In genomic region chr9:130332384-130332926, GRCh38 we compare ENCODE assay signal across 21 cellular contexts.
DNase-seq lines count a peak whose midpoint lies in the region; ATAC-seq and TF ChIP-seq lines count a peak whose summit lies in the region.
"Had no signal": no experiment of that assay in that cellular context is flagged by ENCODE, and none has a peak within 500 bp of the region (broad histone marks: within the 10 kb centered on the region; RNA-seq: fewer than 3 reads in every experiment).

No MANE protein-coding gene starts in this region.

- TF ChIP-seq EP300 in stomach (IDR thresholded peaks at IDR 0.05): no peak

- H3K4me1 ChIP-seq in SJCRH30 (peaks cover 77% of the 10 kb centered on the region), lower lobe of right lung (peaks cover 13% of the 10 kb centered on the region), stomach (peaks cover 0 to 35% (median 6%) of the 10 kb centered on the region in 4 donors)
- H3K4me1 ChIP-seq: parathyroid adenoma had no signal

- H3K27me3 ChIP-seq in SJCRH30: no peaks in the 10 kb centered on the region
- H3K27me3 ChIP-seq in lower lobe of right lung (ENCODE audit: low read depth): peaks cover 20% of the 10 kb centered on the region
- peaks cover 0 to 61% (median 16%) of the 10 kb centered on the region in 3 donors for H3K27me3 ChIP-seq in stomach

- H3K9me3 ChIP-seq in SJCRH30 (replicated peaks) (no peaks in the 10 kb centered on the region), lower lobe of right lung (no peaks in the 10 kb centered on the region), stomach (no peaks in the 10 kb centered on the region)

- WGBS in stomach, 5 donors: 70 to 81% (median 72%) methylated on average over 26 of the region's 26 CpGs

- H3K4me3 ChIP-seq in SJCRH30 (peak overlapping the region; percentile 29), lower lobe of right lung (no peak overlapping the region), stomach (no peak overlapping the region)
- H3K4me3 ChIP-seq: skin epidermis had no signal

- intact Hi-C loops in lower lobe of right lung (cut with DNase I): no loop called here
- intact Hi-C loops in stomach (cut with DNase I; ENCODE audit: low total_unique reads): no loop called here

- ATAC-seq in lower lobe of right lung: no peak
- ATAC-seq in HG03378 (IDR thresholded peaks at IDR 0.05; ENCODE audit: unreplicated experiment): no peak
- ATAC-seq in HG03460 (IDR thresholded peaks at IDR 0.05; ENCODE audit: unreplicated experiment): no peak

- TF ChIP-seq POLR2A in stomach (IDR thresholded peaks at IDR 0.05): no peak

- peak; percentile 33 for DNase-seq in NCI-H1694 (lab: John Stamatoyannopoulos, UW)
- no peak for DNase-seq in NCI-H1694 treated with DMSO at 0.1 percent for 48 hours (lab: John Stamatoyannopoulos, UW)
- peak; percentile 63 to 70 for DNase-seq in SJCRH30
- no peak for DNase-seq in lower lobe of right lung
- no peak for DNase-seq in stomach
- no peak for DNase-seq in effector CD8-positive, alpha-beta T cell (lab: John Stamatoyannopoulos, UW)
- DNase-seq: 8988T; activated B cell treated with CpG ODN at 0.5 μM for 24 hours; activated CD4-positive, alpha-beta memory T cell treated with anti-CD3 and anti-CD28 coated beads, Interleukin-2, amount 10 ng/mL, durations not matched to agents 7 days and 5 days; activated T-cell treated with anti-CD3 and anti-CD28 coated beads, Interleukin-2, amount 50 U/mL, for 1 hour; brain microvascular endothelial cell; GF-D8; naive B cell; NCI-H345; SIG-M5; stimulated activated CD4-positive, alpha-beta T cell treated with anti-CD3 and anti-CD28 coated beads, Interleukin-4, amount 100 ng/mL, for 24 hours had no signal

- TF ChIP-seq CTCF in lower lobe of right lung (IDR thresholded peaks at IDR 0.05) (no peak), stomach (IDR thresholded peaks at IDR 0.05) (no peak)

- no peaks in the 10 kb centered on the region for H3K36me3 ChIP-seq in SJCRH30
- H3K36me3 ChIP-seq in lower lobe of right lung: no peaks in the 10 kb centered on the region
- H3K36me3 ChIP-seq in stomach: no peaks in the 10 kb centered on the region
- H3K36me3 ChIP-seq: brain microvascular endothelial cell had no signal

- peak overlapping the region; percentile 72 for H3K27ac ChIP-seq in SJCRH30
- H3K27ac ChIP-seq in lower lobe of right lung: peak overlapping the region; percentile 41
- H3K27ac ChIP-seq in stomach: peak overlapping the region; percentile 42 to 84 (median 77)
- H3K27ac ChIP-seq: brain microvascular endothelial cell, epithelial cell of prostate, parathyroid adenoma had no signal

Comparison
In these comparisons a context has a peak if more than half of its experiments do, and no peak if none do; other contexts are left out.
1. DNase-seq: peak in NCI-H1694 (single experiment) and SJCRH30 (2 of 2); none in NCI-H1694 treated with DMSO at 0.1 percent for 48 hours (single experiment), lower lobe of right lung (single experiment), stomach (single experiment) and effector CD8-positive, alpha-beta T cell (single experiment).
2. Peak in every context shown above with its lines, with median percentiles within 50 percentile points of each other: H3K27ac ChIP-seq.